Comparison of ENCODE assay signal across 1 cellular context in the genomic region with DNA sequence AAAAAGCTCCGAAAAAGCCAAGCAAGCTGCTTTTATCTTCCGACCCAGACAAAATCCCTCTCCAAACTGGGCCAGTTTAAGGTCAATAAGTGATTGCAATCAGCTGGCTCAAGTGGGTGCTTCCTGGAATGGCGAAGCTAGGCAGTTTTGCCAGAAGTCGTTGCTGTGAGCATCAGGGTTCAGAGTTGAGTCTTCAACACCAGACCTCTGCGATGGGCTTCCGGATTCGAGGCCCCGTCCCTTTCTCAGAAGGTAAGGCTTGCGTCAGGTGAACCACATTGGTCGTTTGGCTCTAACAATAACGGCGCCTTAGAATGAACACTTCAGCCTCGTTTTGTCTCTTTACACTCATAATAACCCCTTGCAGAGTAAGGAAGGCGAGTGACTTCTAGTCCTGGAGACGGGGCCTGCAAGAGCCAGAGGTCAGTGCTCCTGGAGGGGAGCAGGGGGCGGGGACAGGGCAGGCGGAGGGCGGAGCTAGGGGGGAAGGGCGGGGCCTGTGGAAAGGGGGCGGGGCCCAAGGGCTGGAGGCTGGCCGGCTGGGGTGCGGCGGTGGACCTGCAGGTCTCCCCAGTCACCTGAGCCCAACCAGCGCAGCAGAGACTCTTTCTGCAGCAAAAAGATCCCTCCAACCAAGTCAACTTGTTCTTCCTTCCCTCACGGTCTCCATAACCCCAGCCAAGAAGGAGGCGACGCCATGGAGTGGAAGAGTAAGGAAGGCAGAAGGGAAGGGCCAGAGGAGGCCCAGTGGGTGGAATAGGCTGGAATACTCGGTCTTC.
TF ChIP-seq lines count a peak whose summit lies in the region.

No MANE protein-coding gene starts in this region.

TF ChIP-seq in K562, 482 proteins besides CTCF, POLR2A, EP300 and RAD21 (continued from another document and continues in another):
- TF ChIP-seq, protein P1, sequence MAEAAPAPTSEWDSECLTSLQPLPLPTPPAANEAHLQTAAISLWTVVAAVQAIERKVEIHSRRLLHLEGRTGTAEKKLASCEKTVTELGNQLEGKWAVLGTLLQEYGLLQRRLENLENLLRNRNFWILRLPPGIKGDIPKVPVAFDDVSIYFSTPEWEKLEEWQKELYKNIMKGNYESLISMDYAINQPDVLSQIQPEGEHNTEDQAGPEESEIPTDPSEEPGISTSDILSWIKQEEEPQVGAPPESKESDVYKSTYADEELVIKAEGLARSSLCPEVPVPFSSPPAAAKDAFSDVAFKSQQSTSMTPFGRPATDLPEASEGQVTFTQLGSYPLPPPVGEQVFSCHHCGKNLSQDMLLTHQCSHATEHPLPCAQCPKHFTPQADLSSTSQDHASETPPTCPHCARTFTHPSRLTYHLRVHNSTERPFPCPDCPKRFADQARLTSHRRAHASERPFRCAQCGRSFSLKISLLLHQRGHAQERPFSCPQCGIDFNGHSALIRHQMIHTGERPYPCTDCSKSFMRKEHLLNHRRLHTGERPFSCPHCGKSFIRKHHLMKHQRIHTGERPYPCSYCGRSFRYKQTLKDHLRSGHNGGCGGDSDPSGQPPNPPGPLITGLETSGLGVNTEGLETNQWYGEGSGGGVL (CRISPR knock-in tag; IDR thresholded peaks at IDR 0.05): no peak
- TF ChIP-seq KAT7 (CRISPR knock-in tag; IDR thresholded peaks at IDR 0.05; ENCODE audit: borderline replicate concordance) (no peak), YY1 (IDR thresholded peaks at IDR 0.05; ENCODE audit: borderline replicate concordance in 1 of 3, control insufficient read depth in 1 of 3, extremely low read depth in 1 of 3, insufficient read depth in 3 of 3, insufficient read length in 1 of 3, insufficient replicate concordance in 2 of 3, low read depth in 1 of 3, low read length in 2 of 3) (peak in 1 of 3 experiments; percentile 26), PRMT5 (CRISPR knock-in tag; IDR thresholded peaks at IDR 0.05) (no peak), NR1H2 (CRISPR knock-in tag; IDR thresholded peaks at IDR 0.05) (no peak), BRF1 (IDR thresholded peaks at IDR 0.05; ENCODE audit: borderline replicate concordance, extremely low read depth, insufficient read length) (no peak), ZNF24 (IDR thresholded peaks at IDR 0.05) (peak; percentile 48; the same call in 1 of the 2 replicates), TCF7 (IDR thresholded peaks at IDR 0.05; ENCODE audit: borderline replicate concordance) (no peak), ZNF184 (CRISPR knock-in tag; IDR thresholded peaks at IDR 0.05) (no peak), SMARCC2 (IDR thresholded peaks at IDR 0.05; ENCODE audit: low read depth) (no peak), ZNF57 (CRISPR knock-in tag; IDR thresholded peaks at IDR 0.05) (no peak), ZNF717 (CRISPR knock-in tag; IDR thresholded peaks at IDR 0.05) (no peak), ZNF41 (CRISPR knock-in tag; conservative IDR thresholded peaks at IDR 0.05) (no peak), BRD9 (IDR thresholded peaks at IDR 0.05; ENCODE audit: low read depth, partially characterized antibody) (peak; percentile 40), HOXB6 (CRISPR knock-in tag; IDR thresholded peaks at IDR 0.05; ENCODE audit: borderline replicate concordance) (no peak), OTX1 (CRISPR knock-in tag; IDR thresholded peaks at IDR 0.05) (no peak), FIP1L1 (IDR thresholded peaks at IDR 0.05; ENCODE audit: low read depth, low read length, poor library complexity, severe bottlenecking) (no peak), THRAP3 (IDR thresholded peaks at IDR 0.05; ENCODE audit: borderline replicate concordance) (no peak), MXI1 (IDR thresholded peaks at IDR 0.05; ENCODE audit: low read depth, low read length) (no peak), ZNF766 (CRISPR knock-in tag; conservative IDR thresholded peaks at IDR 0.05) (no peak), ZNF408 (CRISPR knock-in tag; IDR thresholded peaks at IDR 0.05; ENCODE audit: low read depth) (no peak), BMI1 (IDR thresholded peaks at IDR 0.05; ENCODE audit: low read length) (no peak), HNRNPK (IDR thresholded peaks at IDR 0.05; ENCODE audit: low read depth, low read length, poor library complexity, severe bottlenecking) (no peak), NFYB (IDR thresholded peaks at IDR 0.05; ENCODE audit: extremely low read depth, insufficient read length) (no peak), EWSR1 (IDR thresholded peaks at IDR 0.05; ENCODE audit: borderline replicate concordance, low read depth, partially characterized antibody) (no peak), HLTF (IDR thresholded peaks at IDR 0.05) (no peak), PHTF2 (CRISPR knock-in tag; IDR thresholded peaks at IDR 0.05) (no peak)
- TF ChIP-seq, protein P2, sequence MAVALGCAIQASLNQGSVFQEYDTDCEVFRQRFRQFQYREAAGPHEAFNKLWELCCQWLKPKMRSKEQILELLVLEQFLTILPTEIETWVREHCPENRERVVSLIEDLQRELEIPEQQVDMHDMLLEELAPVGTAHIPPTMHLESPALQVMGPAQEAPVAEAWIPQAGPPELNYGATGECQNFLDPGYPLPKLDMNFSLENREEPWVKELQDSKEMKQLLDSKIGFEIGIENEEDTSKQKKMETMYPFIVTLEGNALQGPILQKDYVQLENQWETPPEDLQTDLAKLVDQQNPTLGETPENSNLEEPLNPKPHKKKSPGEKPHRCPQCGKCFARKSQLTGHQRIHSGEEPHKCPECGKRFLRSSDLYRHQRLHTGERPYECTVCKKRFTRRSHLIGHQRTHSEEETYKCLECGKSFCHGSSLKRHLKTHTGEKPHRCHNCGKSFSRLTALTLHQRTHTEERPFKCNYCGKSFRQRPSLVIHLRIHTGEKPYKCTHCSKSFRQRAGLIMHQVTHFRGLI (CRISPR knock-in tag; IDR thresholded peaks at IDR 0.05): no peak
- TF ChIP-seq, protein P3, sequence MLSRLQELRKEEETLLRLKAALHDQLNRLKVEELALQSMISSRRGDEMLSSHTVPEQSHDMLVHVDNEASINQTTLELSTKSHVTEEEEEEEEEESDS (CRISPR knock-in tag; IDR thresholded peaks at IDR 0.05): no peak
- TF ChIP-seq, protein P4, sequence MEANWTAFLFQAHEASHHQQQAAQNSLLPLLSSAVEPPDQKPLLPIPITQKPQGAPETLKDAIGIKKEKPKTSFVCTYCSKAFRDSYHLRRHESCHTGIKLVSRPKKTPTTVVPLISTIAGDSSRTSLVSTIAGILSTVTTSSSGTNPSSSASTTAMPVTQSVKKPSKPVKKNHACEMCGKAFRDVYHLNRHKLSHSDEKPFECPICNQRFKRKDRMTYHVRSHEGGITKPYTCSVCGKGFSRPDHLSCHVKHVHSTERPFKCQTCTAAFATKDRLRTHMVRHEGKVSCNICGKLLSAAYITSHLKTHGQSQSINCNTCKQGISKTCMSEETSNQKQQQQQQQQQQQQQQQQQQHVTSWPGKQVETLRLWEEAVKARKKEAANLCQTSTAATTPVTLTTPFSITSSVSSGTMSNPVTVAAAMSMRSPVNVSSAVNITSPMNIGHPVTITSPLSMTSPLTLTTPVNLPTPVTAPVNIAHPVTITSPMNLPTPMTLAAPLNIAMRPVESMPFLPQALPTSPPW (CRISPR knock-in tag; IDR thresholded peaks at IDR 0.05): 0 out of 2 replicates have a peak, but pooled peaks have one; percentile 27
- TF ChIP-seq, protein P5, sequence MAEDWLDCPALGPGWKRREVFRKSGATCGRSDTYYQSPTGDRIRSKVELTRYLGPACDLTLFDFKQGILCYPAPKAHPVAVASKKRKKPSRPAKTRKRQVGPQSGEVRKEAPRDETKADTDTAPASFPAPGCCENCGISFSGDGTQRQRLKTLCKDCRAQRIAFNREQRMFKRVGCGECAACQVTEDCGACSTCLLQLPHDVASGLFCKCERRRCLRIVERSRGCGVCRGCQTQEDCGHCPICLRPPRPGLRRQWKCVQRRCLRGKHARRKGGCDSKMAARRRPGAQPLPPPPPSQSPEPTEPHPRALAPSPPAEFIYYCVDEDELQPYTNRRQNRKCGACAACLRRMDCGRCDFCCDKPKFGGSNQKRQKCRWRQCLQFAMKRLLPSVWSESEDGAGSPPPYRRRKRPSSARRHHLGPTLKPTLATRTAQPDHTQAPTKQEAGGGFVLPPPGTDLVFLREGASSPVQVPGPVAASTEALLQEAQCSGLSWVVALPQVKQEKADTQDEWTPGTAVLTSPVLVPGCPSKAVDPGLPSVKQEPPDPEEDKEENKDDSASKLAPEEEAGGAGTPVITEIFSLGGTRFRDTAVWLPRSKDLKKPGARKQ (CRISPR knock-in tag; IDR thresholded peaks at IDR 0.05): no peak
- TF ChIP-seq, protein P6, sequence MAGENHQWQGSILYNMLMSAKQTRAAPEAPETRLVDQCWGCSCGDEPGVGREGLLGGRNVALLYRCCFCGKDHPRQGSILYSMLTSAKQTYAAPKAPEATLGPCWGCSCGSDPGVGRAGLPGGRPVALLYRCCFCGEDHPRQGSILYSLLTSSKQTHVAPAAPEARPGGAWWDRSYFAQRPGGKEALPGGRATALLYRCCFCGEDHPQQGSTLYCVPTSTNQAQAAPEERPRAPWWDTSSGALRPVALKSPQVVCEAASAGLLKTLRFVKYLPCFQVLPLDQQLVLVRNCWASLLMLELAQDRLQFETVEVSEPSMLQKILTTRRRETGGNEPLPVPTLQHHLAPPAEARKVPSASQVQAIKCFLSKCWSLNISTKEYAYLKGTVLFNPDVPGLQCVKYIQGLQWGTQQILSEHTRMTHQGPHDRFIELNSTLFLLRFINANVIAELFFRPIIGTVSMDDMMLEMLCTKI (IDR thresholded peaks at IDR 0.05; ENCODE audit: partially characterized antibody): no peak
- TF ChIP-seq, protein P7, sequence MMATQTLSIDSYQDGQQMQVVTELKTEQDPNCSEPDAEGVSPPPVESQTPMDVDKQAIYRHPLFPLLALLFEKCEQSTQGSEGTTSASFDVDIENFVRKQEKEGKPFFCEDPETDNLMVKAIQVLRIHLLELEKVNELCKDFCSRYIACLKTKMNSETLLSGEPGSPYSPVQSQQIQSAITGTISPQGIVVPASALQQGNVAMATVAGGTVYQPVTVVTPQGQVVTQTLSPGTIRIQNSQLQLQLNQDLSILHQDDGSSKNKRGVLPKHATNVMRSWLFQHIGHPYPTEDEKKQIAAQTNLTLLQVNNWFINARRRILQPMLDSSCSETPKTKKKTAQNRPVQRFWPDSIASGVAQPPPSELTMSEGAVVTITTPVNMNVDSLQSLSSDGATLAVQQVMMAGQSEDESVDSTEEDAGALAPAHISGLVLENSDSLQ (IDR thresholded peaks at IDR 0.05): no peak
- TF ChIP-seq, protein P8, sequence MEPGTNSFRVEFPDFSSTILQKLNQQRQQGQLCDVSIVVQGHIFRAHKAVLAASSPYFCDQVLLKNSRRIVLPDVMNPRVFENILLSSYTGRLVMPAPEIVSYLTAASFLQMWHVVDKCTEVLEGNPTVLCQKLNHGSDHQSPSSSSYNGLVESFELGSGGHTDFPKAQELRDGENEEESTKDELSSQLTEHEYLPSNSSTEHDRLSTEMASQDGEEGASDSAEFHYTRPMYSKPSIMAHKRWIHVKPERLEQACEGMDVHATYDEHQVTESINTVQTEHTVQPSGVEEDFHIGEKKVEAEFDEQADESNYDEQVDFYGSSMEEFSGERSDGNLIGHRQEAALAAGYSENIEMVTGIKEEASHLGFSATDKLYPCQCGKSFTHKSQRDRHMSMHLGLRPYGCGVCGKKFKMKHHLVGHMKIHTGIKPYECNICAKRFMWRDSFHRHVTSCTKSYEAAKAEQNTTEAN (CRISPR knock-in tag; IDR thresholded peaks at IDR 0.05): no peak
- TF ChIP-seq, protein P9, sequence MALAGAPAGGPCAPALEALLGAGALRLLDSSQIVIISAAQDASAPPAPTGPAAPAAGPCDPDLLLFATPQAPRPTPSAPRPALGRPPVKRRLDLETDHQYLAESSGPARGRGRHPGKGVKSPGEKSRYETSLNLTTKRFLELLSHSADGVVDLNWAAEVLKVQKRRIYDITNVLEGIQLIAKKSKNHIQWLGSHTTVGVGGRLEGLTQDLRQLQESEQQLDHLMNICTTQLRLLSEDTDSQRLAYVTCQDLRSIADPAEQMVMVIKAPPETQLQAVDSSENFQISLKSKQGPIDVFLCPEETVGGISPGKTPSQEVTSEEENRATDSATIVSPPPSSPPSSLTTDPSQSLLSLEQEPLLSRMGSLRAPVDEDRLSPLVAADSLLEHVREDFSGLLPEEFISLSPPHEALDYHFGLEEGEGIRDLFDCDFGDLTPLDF (CRISPR knock-in tag; IDR thresholded peaks at IDR 0.05): no peak
- TF ChIP-seq, protein P10, sequence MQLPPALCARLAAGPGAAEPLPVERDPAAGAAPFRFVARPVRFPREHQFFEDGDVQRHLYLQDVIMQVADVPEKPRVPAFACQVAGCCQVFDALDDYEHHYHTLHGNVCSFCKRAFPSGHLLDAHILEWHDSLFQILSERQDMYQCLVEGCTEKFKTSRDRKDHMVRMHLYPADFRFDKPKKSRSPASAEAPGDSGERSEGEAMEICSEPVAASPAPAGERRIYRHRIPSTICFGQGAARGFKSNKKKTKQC (CRISPR knock-in tag; IDR thresholded peaks at IDR 0.05): no peak
- TF ChIP-seq, protein P11, sequence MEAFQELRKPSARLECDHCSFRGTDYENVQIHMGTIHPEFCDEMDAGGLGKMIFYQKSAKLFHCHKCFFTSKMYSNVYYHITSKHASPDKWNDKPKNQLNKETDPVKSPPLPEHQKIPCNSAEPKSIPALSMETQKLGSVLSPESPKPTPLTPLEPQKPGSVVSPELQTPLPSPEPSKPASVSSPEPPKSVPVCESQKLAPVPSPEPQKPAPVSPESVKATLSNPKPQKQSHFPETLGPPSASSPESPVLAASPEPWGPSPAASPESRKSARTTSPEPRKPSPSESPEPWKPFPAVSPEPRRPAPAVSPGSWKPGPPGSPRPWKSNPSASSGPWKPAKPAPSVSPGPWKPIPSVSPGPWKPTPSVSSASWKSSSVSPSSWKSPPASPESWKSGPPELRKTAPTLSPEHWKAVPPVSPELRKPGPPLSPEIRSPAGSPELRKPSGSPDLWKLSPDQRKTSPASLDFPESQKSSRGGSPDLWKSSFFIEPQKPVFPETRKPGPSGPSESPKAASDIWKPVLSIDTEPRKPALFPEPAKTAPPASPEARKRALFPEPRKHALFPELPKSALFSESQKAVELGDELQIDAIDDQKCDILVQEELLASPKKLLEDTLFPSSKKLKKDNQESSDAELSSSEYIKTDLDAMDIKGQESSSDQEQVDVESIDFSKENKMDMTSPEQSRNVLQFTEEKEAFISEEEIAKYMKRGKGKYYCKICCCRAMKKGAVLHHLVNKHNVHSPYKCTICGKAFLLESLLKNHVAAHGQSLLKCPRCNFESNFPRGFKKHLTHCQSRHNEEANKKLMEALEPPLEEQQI (IDR thresholded peaks at IDR 0.05): no peak
